In the genomic region with DNA sequence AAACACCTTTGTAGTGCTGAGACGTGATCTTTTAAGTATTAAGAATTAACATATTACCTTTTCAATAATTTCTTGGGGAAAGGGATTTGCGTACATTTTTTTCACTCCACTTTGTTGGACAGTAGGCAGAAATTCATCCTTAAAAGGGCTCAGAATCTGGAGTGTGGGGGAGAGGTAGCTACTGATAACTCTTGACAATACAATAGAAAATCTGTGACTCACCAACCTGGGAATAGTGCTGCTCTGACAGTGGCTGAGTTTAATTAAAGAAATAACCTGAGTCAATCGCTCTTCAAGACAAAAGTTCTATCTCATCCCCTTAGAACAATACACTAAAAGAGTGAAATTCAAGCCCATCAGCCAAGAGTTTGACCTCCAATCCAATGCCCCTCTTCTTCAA, we compare ENCODE assay signal across 18 cellular contexts.
A peak's percentile ranks its signal among the peaks of the same experiment; 100 is the strongest.
DNase-seq lines count a peak whose midpoint lies in the region; ATAC-seq and TF ChIP-seq lines count a peak whose summit lies in the region.
"Had no signal": no experiment of that assay in that cellular context is flagged by ENCODE, and none has a peak within 500 bp of the region (broad histone marks: within the 10 kb centered on the region; RNA-seq: fewer than 3 reads in every experiment).

No MANE protein-coding gene starts in this region.

- H3K27ac ChIP-seq in HUES6 (ENCODE audit: low read depth, low read length) (peak overlapping the region; percentile 29; the same call in 1 of the 2 replicates), caudate nucleus (ENCODE audit: low read depth, low read length) (peak overlapping the region; percentile 41), GM23248 (no peak overlapping the region), brain microvascular endothelial cell (no peak overlapping the region)

- TF ChIP-seq CTCF in brain microvascular endothelial cell (IDR thresholded peaks at IDR 0.05; ENCODE audit: low read depth, low read length, missing control alignments): no peak

- H3K9ac ChIP-seq in HUES6 (ENCODE audit: low read length) (no peak overlapping the region), GM23248 (no peak overlapping the region)

- no peaks in the 10 kb centered on the region for H3K9me3 ChIP-seq in HUES6 (ENCODE audit: control insufficient read depth, insufficient read depth, low read depth, low read length)
- no peaks in the 10 kb centered on the region for H3K9me3 ChIP-seq in GM23248 (ENCODE audit: low read depth)

- peaks cover 86% of the 10 kb centered on the region for H3K79me2 ChIP-seq in GM23248 (ENCODE audit: insufficient read depth)

- ATAC-seq in HG03457 (IDR thresholded peaks at IDR 0.05; ENCODE audit: unreplicated experiment): no peak

- H3K4me1 ChIP-seq in HUES6 (ENCODE audit: control insufficient read depth, insufficient read depth, low read length): peaks cover 19% of the 10 kb centered on the region
- H3K4me1 ChIP-seq in GM23248 (ENCODE audit: insufficient read depth): peaks cover 8% of the 10 kb centered on the region; the same call in 1 of the 2 replicates

- no peaks in the 10 kb centered on the region for H3K9me2 ChIP-seq in GM23248 (ENCODE audit: insufficient read depth)

- no peaks in the 10 kb centered on the region for H3F3A ChIP-seq in GM23248 (ENCODE audit: insufficient read depth)

- DNase-seq in ELR (ENCODE audit: low read depth) (peak; percentile 4), caudate nucleus (lab: John Stamatoyannopoulos, UW) (peak in 4 of 61 donors; percentile 0 to 55 (median 34)), kidney glomerular epithelial cell (lab: John Stamatoyannopoulos, UW) (peak; percentile 26), GM23248 (no peak), brain microvascular endothelial cell (no peak)
- DNase-seq: CD4-positive, CD25-positive, alpha-beta regulatory T cell; COR-L47; DMS 273 treated with DMSO at 0.1 percent for 48 hours; MM.1S; NCI-H1048; NCI-H1417 treated with DMSO at 0.1 percent for 48 hours; NCI-H187; NCI-H2107; NCI-H2227 treated with DMSO at 0.1 percent for 48 hours; NCI-H510A treated with DMSO at 0.1 percent for 48 hours; NCI-H748 treated with DMSO at 0.1 percent for 48 hours had no signal

- no peaks in the 10 kb centered on the region for H4K20me1 ChIP-seq in GM23248 (ENCODE audit: insufficient read depth)

- no peak overlapping the region for H2AFZ ChIP-seq in GM23248

- no peak overlapping the region for H3K4me2 ChIP-seq in GM23248 (ENCODE audit: unreplicated experiment)

- in situ Hi-C loops in GM23248 (cut with MboI): no loop called here
- in situ Hi-C loops in brain microvascular endothelial cell (cut with HindIII; ENCODE audit: low pct_ligation_motif_present, low sequenced_read_pairs): no loop called here

- H3K4me3 ChIP-seq in HUES6 (ENCODE audit: low read depth, low read length): peak overlapping the region; percentile 41
- H3K4me3 ChIP-seq in GM23248: no peak overlapping the region
- no peak overlapping the region for H3K4me3 ChIP-seq in brain microvascular endothelial cell (ENCODE audit: low read depth, low read length)

- H3K27me3 ChIP-seq in HUES6 (ENCODE audit: control insufficient read depth, insufficient read depth, low read length) (no peaks in the 10 kb centered on the region), GM23248 (replicated peaks; ENCODE audit: insufficient read depth) (no peaks in the 10 kb centered on the region), brain microvascular endothelial cell (replicated peaks) (no peaks in the 10 kb centered on the region)

- H3K36me3 ChIP-seq in HUES6 (ENCODE audit: control insufficient read depth, insufficient read depth, low read length) (no peaks in the 10 kb centered on the region), GM23248 (ENCODE audit: low read depth) (no peaks in the 10 kb centered on the region), brain microvascular endothelial cell (replicated peaks) (no peaks in the 10 kb centered on the region)

- WGBS in GM23248 (ENCODE audit: low coverage in 1 of 2, low lambda C conversion rate in 2 of 2, missing lambda C conversion rate in 2 of 2), 2 experiments: 97 to 100% methylated on average over 3 of the region's 3 CpGs

Comparison
In these comparisons a context has a peak if more than half of its experiments do, and no peak if none do; other contexts are left out.
1. DNase-seq: peak in ELR (single experiment) and kidney glomerular epithelial cell (single experiment); none in GM23248 (single experiment) and brain microvascular endothelial cell (single experiment).
2. H3K27ac ChIP-seq: peak in HUES6 (single experiment) and caudate nucleus (single experiment); none in GM23248 (single experiment) and brain microvascular endothelial cell (single experiment).